Comparison of ENCODE assay signal across 19 cellular contexts in the genomic region with DNA sequence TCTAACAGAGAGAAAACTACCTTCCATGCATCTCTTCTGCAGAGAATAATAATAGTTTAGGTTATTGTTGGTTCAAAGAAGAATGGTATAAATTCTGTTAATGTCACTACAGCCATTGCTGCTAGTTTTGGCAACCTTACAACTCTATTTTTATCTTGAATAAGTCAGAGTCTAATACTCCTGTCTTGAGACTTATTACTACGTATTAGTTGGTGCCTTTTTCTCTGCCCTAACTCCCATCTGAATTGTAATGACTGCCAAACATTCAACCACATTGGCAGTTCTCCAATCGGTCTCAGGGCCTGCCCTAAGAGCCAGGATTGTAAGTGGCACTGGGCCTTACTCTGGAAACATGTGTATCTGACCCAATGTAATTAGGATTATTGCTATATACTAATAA.
DNase-seq lines count a peak whose midpoint lies in the region; ATAC-seq and TF ChIP-seq lines count a peak whose summit lies in the region.
"Had no signal": no experiment of that assay in that cellular context is flagged by ENCODE, and none has a peak within 500 bp of the region (broad histone marks: within the 10 kb centered on the region; RNA-seq: fewer than 3 reads in every experiment).

No MANE protein-coding gene starts in this region.

- H3K4me3 ChIP-seq in SK-N-SH (ENCODE audit: low read depth in 2 of 2, low read length in 1 of 2) (no peak overlapping the region), ascending aorta (no peak overlapping the region), thyroid gland (replicated peaks in 1 of 3) (no peak overlapping the region)
- H3K4me3 ChIP-seq: A549, lower lobe of right lung, tibial nerve had no signal

- intact Hi-C loops in ascending aorta (cut with DNase I), result no loop called here
- intact Hi-C loops in left ventricle myocardium superior (cut with micrococcal nuclease), result no loop called here
- intact Hi-C loops in thyroid gland (cut with DNase I), result no loop called here

- H3K9me3 ChIP-seq in SK-N-SH (no peaks in the 10 kb centered on the region), ascending aorta (no peaks in the 10 kb centered on the region), thyroid gland (no peaks in the 10 kb centered on the region)
- H3K9me3 ChIP-seq: A549, lower lobe of right lung, tibial nerve had no signal

- DNase-seq in SK-N-SH (no peak), ascending aorta (ENCODE audit: low spot score in 2 of 2) (peak in 1 of 2 donors; percentile 76), left ventricle myocardium superior (no peak), thyroid gland (peak; percentile 11 to 44), NOMO-1 treated with dmso at 0.1 percent for 144 hours (lab: John Stamatoyannopoulos, UW; ENCODE audit: unreplicated experiment) (no peak), NCI-H446 treated with DMSO at 0.1 percent for 48 hours (lab: John Stamatoyannopoulos, UW) (no peak)
- DNase-seq in stimulated activated CD4-positive, alpha-beta T cell treated with anti-CD3 and anti-CD28 coated beads, Interleukin-4, amount 100 ng/mL, for 1 hour, result no peak
- DNase-seq: activated naive CD4-positive, alpha-beta T cell treated with anti-CD3 and anti-CD28 coated beads, Interleukin-2, amount 10 ng/mL, durations not matched to agents 7 days and 5 days; activated T-cell treated with anti-CD3 and anti-CD28 coated beads, Interleukin-2, amount 50 U/mL, for 1 hour; CD4-positive, CD25-positive, alpha-beta regulatory T cell; lower lobe of right lung; naive thymus-derived CD4-positive, alpha-beta T cell; NCI-H1436 treated with DMSO at 0.1 percent for 48 hours; stimulated activated CD4-positive, alpha-beta T cell treated with anti-CD3 and anti-CD28 coated beads, Interleukin-12 subunit alpha, Interleukin-12 subunit beta, amount 100 ng/mL, for 4 hours had no signal

- no peak overlapping the region for H3K9ac ChIP-seq in SK-N-SH

- H3K4me2 ChIP-seq in SK-N-SH, result no peak overlapping the region
- H3K4me2 ChIP-seq: A549 had no signal

- 0 out of 4 replicates have a peak, but pooled peaks of 1 of the 2 experiments have one; percentile 32 for TF ChIP-seq EP300 in SK-N-SH (IDR thresholded peaks at IDR 0.05; ENCODE audit: borderline replicate concordance in 1 of 2, low read depth in 1 of 2, low read length in 1 of 2)

- no peak for TF ChIP-seq RAD21 in SK-N-SH (IDR thresholded peaks at IDR 0.05; ENCODE audit: low read length)

- H3K4me1 ChIP-seq in SK-N-SH (ENCODE audit: control insufficient read depth in 1 of 2, insufficient read depth in 2 of 2, low read depth in 1 of 2, low read length in 1 of 2) (peaks cover 2 to 25% of the 10 kb centered on the region in 2 experiments; a peak in 2 of 4 replicates), ascending aorta (peaks cover 0 to 7% of the 10 kb centered on the region in 2 donors), thyroid gland (no peaks in the 10 kb centered on the region)
- H3K4me1 ChIP-seq: lower lobe of right lung had no signal

- no peaks in the 10 kb centered on the region for H3K27me3 ChIP-seq in SK-N-SH (ENCODE audit: insufficient read depth)
- no peaks in the 10 kb centered on the region for H3K27me3 ChIP-seq in ascending aorta
- H3K27me3 ChIP-seq in thyroid gland, result no peaks in the 10 kb centered on the region
- H3K27me3 ChIP-seq: tibial nerve had no signal

- H3K36me3 ChIP-seq in SK-N-SH (replicated peaks in 1 of 2; ENCODE audit: control insufficient read depth in 1 of 2, insufficient read depth in 2 of 2, low read length in 1 of 2) (no peaks in the 10 kb centered on the region), ascending aorta (no peaks in the 10 kb centered on the region), thyroid gland (no peaks in the 10 kb centered on the region)
- H3K36me3 ChIP-seq: lower lobe of right lung, tibial nerve had no signal

- CTCF ChIA-PET in SK-N-SH (lab: Yijun Ruan, JAX), result no interaction called here

- peaks cover 49% of the 10 kb centered on the region for H3F3A ChIP-seq in SK-N-SH (replicated peaks; ENCODE audit: insufficient read depth)

- no peaks in the 10 kb centered on the region for H4K20me1 ChIP-seq in SK-N-SH (ENCODE audit: insufficient read depth)

- no peak for ATAC-seq in SK-N-SH treated with all-trans-retinoic acid at 6 μM for 48 hours
- ATAC-seq in left ventricle myocardium superior, result peak; percentile 85
- ATAC-seq: A549; lower lobe of right lung; naive thymus-derived CD4-positive, alpha-beta T cell; Panc1 had no signal

- TF ChIP-seq CTCF in SK-N-SH (IDR thresholded peaks at IDR 0.05) (no peak), ascending aorta (IDR thresholded peaks at IDR 0.05) (no peak), thyroid gland (IDR thresholded peaks at IDR 0.05) (no peak)

- 0 out of 2 replicates have a peak overlapping the region, but pooled peaks have one; percentile 15 for H2AFZ ChIP-seq in SK-N-SH (ENCODE audit: low read depth)

- 5% methylated on average over 2 of the region's 2 CpGs for WGBS in SK-N-SH (ENCODE audit: low lambda C conversion rate)
- 18 to 19% methylated on average over 2 of the region's 2 CpGs for WGBS in thyroid gland, 2 donors

- no peaks in the 10 kb centered on the region for H3K79me2 ChIP-seq in SK-N-SH (ENCODE audit: insufficient read depth)

- H3K27ac ChIP-seq in SK-N-SH (ENCODE audit: low read depth in 2 of 2, low read length in 1 of 2) (peak overlapping the region; percentile 16 to 95; a peak in 3 of 4 replicates), ascending aorta (peak overlapping the region; percentile 8 to 57), thyroid gland (no peak overlapping the region)
- H3K27ac ChIP-seq: A549, epithelial cell of prostate, lower lobe of right lung, tibial nerve had no signal

- H3K9me2 ChIP-seq in SK-N-SH, result no peaks in the 10 kb centered on the region

- POLR2A ChIA-PET in SK-N-SH (lab: Yijun Ruan, JAX), result no interaction called here

- TF ChIP-seq POLR2A in thyroid gland (IDR thresholded peaks at IDR 0.05), result no peak

TF ChIP-seq in SK-N-SH, 30 proteins besides CTCF, POLR2A, EP300 and RAD21:
- peak; percentile 69 for TF ChIP-seq NFIC (IDR thresholded peaks at IDR 0.05; ENCODE audit: borderline replicate concordance)
- TF ChIP-seq, protein P1, sequence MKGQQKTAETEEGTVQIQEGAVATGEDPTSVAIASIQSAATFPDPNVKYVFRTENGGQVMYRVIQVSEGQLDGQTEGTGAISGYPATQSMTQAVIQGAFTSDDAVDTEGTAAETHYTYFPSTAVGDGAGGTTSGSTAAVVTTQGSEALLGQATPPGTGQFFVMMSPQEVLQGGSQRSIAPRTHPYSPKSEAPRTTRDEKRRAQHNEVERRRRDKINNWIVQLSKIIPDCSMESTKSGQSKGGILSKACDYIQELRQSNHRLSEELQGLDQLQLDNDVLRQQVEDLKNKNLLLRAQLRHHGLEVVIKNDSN (IDR thresholded peaks at IDR 0.05; ENCODE audit: borderline replicate concordance, low read depth), result no peak
- TF ChIP-seq POLR2AphosphoS5 (IDR thresholded peaks at IDR 0.05; ENCODE audit: low read depth, low read length), result no peak
- TF ChIP-seq TCF12 (IDR thresholded peaks at IDR 0.05), result peak; percentile 39; the same call in 1 of the 2 replicates
- TF ChIP-seq, protein P2, sequence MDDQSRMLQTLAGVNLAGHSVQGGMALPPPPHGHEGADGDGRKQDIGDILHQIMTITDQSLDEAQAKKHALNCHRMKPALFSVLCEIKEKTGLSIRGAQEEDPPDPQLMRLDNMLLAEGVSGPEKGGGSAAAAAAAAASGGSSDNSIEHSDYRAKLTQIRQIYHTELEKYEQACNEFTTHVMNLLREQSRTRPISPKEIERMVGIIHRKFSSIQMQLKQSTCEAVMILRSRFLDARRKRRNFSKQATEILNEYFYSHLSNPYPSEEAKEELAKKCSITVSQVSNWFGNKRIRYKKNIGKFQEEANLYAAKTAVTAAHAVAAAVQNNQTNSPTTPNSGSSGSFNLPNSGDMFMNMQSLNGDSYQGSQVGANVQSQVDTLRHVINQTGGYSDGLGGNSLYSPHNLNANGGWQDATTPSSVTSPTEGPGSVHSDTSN (IDR thresholded peaks at IDR 0.05), result peak; percentile 24; the same call in 1 of the 2 replicates
- 0 out of 2 replicates have a peak, but pooled peaks have one; percentile 11 for TF ChIP-seq JUND (IDR thresholded peaks at IDR 0.05)
- peak; percentile 72; the same call in 1 of the 2 replicates for TF ChIP-seq MEF2A (IDR thresholded peaks at IDR 0.05; ENCODE audit: borderline replicate concordance, low read depth)

TF ChIP-seq in SK-N-SH treated with all-trans-retinoic acid at 6 μM for 48 hours, 23 proteins besides CTCF, POLR2A, EP300 and RAD21:
- TF ChIP-seq ESRRG (CRISPR knock-in tag; IDR thresholded peaks at IDR 0.05) (no peak), CSDC2 (CRISPR knock-in tag; IDR thresholded peaks at IDR 0.05) (no peak), ZNF565 (CRISPR knock-in tag; conservative IDR thresholded peaks at IDR 0.05; ENCODE audit: low read depth) (no peak), ZFP3 (CRISPR knock-in tag; IDR thresholded peaks at IDR 0.05) (no peak)

Comparison
In these comparisons a context has a peak if more than half of its experiments do, and no peak if none do; other contexts are left out.
1. DNase-seq: peak in thyroid gland (2 of 2); none in SK-N-SH (single experiment), left ventricle myocardium superior (single experiment), stimulated activated CD4-positive, alpha-beta T cell treated with anti-CD3 and anti-CD28 coated beads, Interleukin-4, amount 100 ng/mL, for 1 hour (single experiment), NOMO-1 treated with dmso at 0.1 percent for 144 hours (single experiment) and NCI-H446 treated with DMSO at 0.1 percent for 48 hours (single experiment).
2. H3K27ac ChIP-seq: peak in SK-N-SH (2 of 2) and ascending aorta (2 of 2); none in thyroid gland (0 of 3).